26 cellular contexts compared by ENCODE assay signal in genomic region chr1:4489486-4489885, GRCh38.
"Had no signal": no experiment of that assay in that cellular context is flagged by ENCODE, and none has a peak within 500 bp of the region (broad histone marks: within the 10 kb centered on the region; RNA-seq: fewer than 3 reads in every experiment).

No MANE protein-coding gene starts in this region.

- H3K27ac Mint-ChIP-seq: IgD-negative memory B cell had no signal

- H3K4me3 ChIP-seq: K562, SJCRH30 had no signal

- H3K4me1 ChIP-seq: SJCRH30 had no signal

- H3K27ac ChIP-seq: KMS-11, RWPE1, SJCRH30 had no signal

- H3K4me2 ChIP-seq: KMS-11 had no signal

- H3K4me3 Mint-ChIP-seq: IgD-negative memory B cell had no signal

- H3K36me3 ChIP-seq: SJCRH30 had no signal

- ATAC-seq: HepG2, K562, Panc1, PC-3, Right ventricle myocardium inferior, SK-N-SH treated with all-trans-retinoic acid at 6 μM for 48 hours had no signal

- DNase-seq: Kasumi-1, MM.1S, NCI-H1105, NCI-H1417 treated with DMSO at 0.1 percent for 48 hours, NCI-H187, NCI-H2029, NCI-H2081 treated with DMSO at 0.1 percent for 48 hours, NCI-H2171, NCI-H226, NCI-H446, NCI-H510A, NCI-H524 treated with DMSO at 0.1 percent for 48 hours, NCI-H69, NCI-H774, PC-3, SHP77 treated with DMSO at 0.1 percent for 48 hours, SJCRH30, T-helper 1 cell had no signal

- H3K9me3 ChIP-seq: SJCRH30 had no signal
